ENCODE assay signal across 8 cellular contexts in genomic region chr3:112333386-112334334, GRCh38. TPM values are rescaled to one million over a fixed set of nuclear protein-coding genes. Genes with fewer than 3 reads are reported as not detected.
DNase-seq lines count a peak whose midpoint lies in the region; ATAC-seq and TF ChIP-seq lines count a peak whose summit lies in the region.

No MANE protein-coding gene starts in this region.

- H3K79me2 ChIP-seq in neural progenitor cell (ENCODE audit: low read depth), result peaks cover 64% of the 10 kb centered on the region

- 3% methylated on average over 5 of the region's 22 CpGs; no CpG with 5 or more reads in 1 of the 2 experiments for WGBS in IMR-90 (ENCODE audit: extremely low coverage in 2 of 2, insufficient read length in 1 of 2), 2 experiments

- H3K9ac ChIP-seq in IMR-90 (ENCODE audit: low read depth, low read length) (peak overlapping the region; percentile 73), neural progenitor cell (peak overlapping the region; percentile 75)

- peak overlapping the region; percentile 48 for H3K4me3 ChIP-seq in AG04449 (ENCODE audit: low read depth, low read length)
- peak overlapping the region; percentile 40 for H3K4me3 ChIP-seq in IMR-90 (ENCODE audit: insufficient read depth, low read depth, low read length)
- H3K4me3 ChIP-seq in neural progenitor cell, result peak overlapping the region; percentile 92

- H3K4me2 ChIP-seq in IMR-90 (ENCODE audit: low read depth, low read length), result peak overlapping the region; percentile 90
- H3K4me2 ChIP-seq in neural progenitor cell, result peak overlapping the region; percentile 99

- H3F3A ChIP-seq in neural progenitor cell (ENCODE audit: low read depth), result peaks cover 7% of the 10 kb centered on the region

- no peak overlapping the region for H2BK15ac ChIP-seq in IMR-90 (ENCODE audit: low read depth, low read length)

- H4K91ac ChIP-seq in IMR-90 (ENCODE audit: insufficient read depth, low read depth, low read length), result no peak overlapping the region; the same call in 1 of the 2 replicates

- TF ChIP-seq POLR2A in IMR-90 (IDR thresholded peaks at IDR 0.05; ENCODE audit: low read depth, low read length), result no peak

- no peak overlapping the region for H3K4ac ChIP-seq in IMR-90 (ENCODE audit: low read depth, low read length)

- no peak overlapping the region for H2AK9ac ChIP-seq in IMR-90 (replicated peaks; ENCODE audit: low read depth, low read length, poor library complexity)

- H3K9me3 ChIP-seq in IMR-90 (ENCODE audit: control insufficient read depth, insufficient read depth, low read length) (no peaks in the 10 kb centered on the region), neural progenitor cell (ENCODE audit: low read depth) (no peaks in the 10 kb centered on the region)

- peak overlapping the region; percentile 7 for H2BK120ac ChIP-seq in IMR-90 (ENCODE audit: low read depth, low read length)

- TF ChIP-seq CTCF in AG04449 (IDR thresholded peaks at IDR 0.05; ENCODE audit: insufficient read depth, low read length, missing control alignments) (no peak), IMR-90 (conservative IDR thresholded peaks at IDR 0.05; ENCODE audit: low read depth, low read length) (no peak; the same call in 1 of the 2 replicates), neural progenitor cell (IDR thresholded peaks at IDR 0.05) (no peak)

- H3K4me1 Mint-ChIP-seq in activated T-helper 2 cell treated with anti-CD3 and anti-CD28 coated beads, Interferon-gamma antibody, Interleukin-2, Interleukin-4, amounts not matched to agents 10 μg/mL and 5 μg/mL and 100 μg/mL, durations not matched to agents 14 hours and 24 hours and 36 hours (ENCODE audit: low read depth), result peaks cover 48% of the 10 kb centered on the region
- H3K4me1 Mint-ChIP-seq in neural progenitor cell, result peaks cover 36% of the 10 kb centered on the region

- TF ChIP-seq RAD21 in IMR-90 (IDR thresholded peaks at IDR 0.05; ENCODE audit: low read length), result no peak

- H2AFZ ChIP-seq in IMR-90 (replicated peaks; ENCODE audit: low read length, poor library complexity) (peak overlapping the region; percentile 81), neural progenitor cell (replicated peaks) (peak overlapping the region; percentile 91)

- H2BK20ac ChIP-seq in IMR-90 (ENCODE audit: low read depth, low read length), result no peak overlapping the region

- intact Hi-C loops in IMR-90 (cut with micrococcal nuclease), result loop anchor here (2.0 kb wide), 1 partner anchor 59 kb away; no protein-coding TSS in a partner anchor
- intact Hi-C loops in activated T-helper 2 cell treated with anti-CD3 and anti-CD28 coated beads, Interferon-gamma antibody, Interleukin-2, Interleukin-4, amounts not matched to agents 10 μg/mL and 5 μg/mL and 100 μg/mL, durations not matched to agents 14 hours and 24 hours and 36 hours (cut with micrococcal nuclease), result loop anchor here (2.0 kb wide), 1 partner anchor 49 kb away; no protein-coding TSS in a partner anchor

- no peak overlapping the region for H3K14ac ChIP-seq in IMR-90 (replicated peaks; ENCODE audit: low read depth, low read length)

- in situ Hi-C loops in IMR-90 (cut with MboI; ENCODE audit: low sequenced_read_pairs), result loop anchor here (5.0 kb wide), 1 partner anchor 189 kb away; no protein-coding TSS in a partner anchor
- in situ Hi-C loops in ACHN (cut with HindIII; ENCODE audit: low pct_ligation_motif_present, low pct_unique_long_range_greater_than_20kb, low sequenced_read_pairs), result no loop called here

- H3K23ac ChIP-seq in IMR-90 (ENCODE audit: low read depth, low read length), result no peak overlapping the region

- no TSS peak for BruUV-seq in IMR-90 (replicated peaks; lab: Mats Ljungman, UMichigan)

- H3K36me3 ChIP-seq in IMR-90 (ENCODE audit: control insufficient read depth, insufficient read depth, low read length), result no peaks in the 10 kb centered on the region
- H3K36me3 ChIP-seq in neural progenitor cell, result no peaks in the 10 kb centered on the region

- H3K9me1 ChIP-seq in IMR-90 (ENCODE audit: insufficient read depth, low read length), result no peaks in the 10 kb centered on the region

- H3K79me1 ChIP-seq in IMR-90 (ENCODE audit: low read depth in 1 of 2, low read length in 2 of 2), result no peaks in the 10 kb centered on the region

- H3K18ac ChIP-seq in IMR-90 (ENCODE audit: low read depth, low read length), result peak overlapping the region; percentile 14; the same call in 1 of the 2 replicates

- dilution Hi-C loops in IMR-90 (cut with HindIII; ENCODE audit: low sequenced_read_pairs, unreplicated experiment), result no loop called here

- no peaks in the 10 kb centered on the region for H3K27me3 Mint-ChIP-seq in activated T-helper 2 cell treated with anti-CD3 and anti-CD28 coated beads, Interferon-gamma antibody, Interleukin-2, Interleukin-4, amounts not matched to agents 10 μg/mL and 5 μg/mL and 100 μg/mL, durations not matched to agents 14 hours and 24 hours and 36 hours (ENCODE audit: low read depth)
- H3K27me3 Mint-ChIP-seq in neural progenitor cell (ENCODE audit: insufficient read depth, low read depth), result peaks cover 2% of the 10 kb centered on the region

- H3K27me3 ChIP-seq in IMR-90 (ENCODE audit: control insufficient read depth, insufficient read depth, low read length) (peaks cover 10% of the 10 kb centered on the region; the same call in 1 of the 2 replicates), neural progenitor cell (no peaks in the 10 kb centered on the region)

- no peaks in the 10 kb centered on the region for H3K4me1 ChIP-seq in IMR-90 (ENCODE audit: control insufficient read depth, insufficient read depth, low read length)
- peaks cover 25% of the 10 kb centered on the region for H3K4me1 ChIP-seq in neural progenitor cell

- POLR2A ChIA-PET in AG04449 (lab: Yijun Ruan, JAX) (no interaction called here), IMR-90 (lab: Charles Lee; ENCODE audit: unreplicated experiment) (no interaction called here)

- H3K27ac ChIP-seq in IMR-90 (ENCODE audit: insufficient read depth, low read length), result peak overlapping the region; percentile 15; the same call in 1 of the 2 replicates
- peak overlapping the region; percentile 88 for H3K27ac ChIP-seq in neural progenitor cell

- peak overlapping the region; percentile 14 to 39; a peak in 3 of 4 replicates for H4K8ac ChIP-seq in IMR-90 (ENCODE audit: low read depth in 2 of 2, low read length in 2 of 2)

- peaks cover 45% of the 10 kb centered on the region for H3K36me3 Mint-ChIP-seq in activated T-helper 2 cell treated with anti-CD3 and anti-CD28 coated beads, Interferon-gamma antibody, Interleukin-2, Interleukin-4, amounts not matched to agents 10 μg/mL and 5 μg/mL and 100 μg/mL, durations not matched to agents 14 hours and 24 hours and 36 hours (ENCODE audit: low read depth)
- peaks cover 22% of the 10 kb centered on the region for H3K36me3 Mint-ChIP-seq in neural progenitor cell

- no peak overlapping the region for H2BK5ac ChIP-seq in IMR-90 (ENCODE audit: low read depth, low read length, poor library complexity, severe bottlenecking)

- H4K20me1 ChIP-seq in IMR-90 (ENCODE audit: insufficient read depth, low read length) (no peaks in the 10 kb centered on the region), neural progenitor cell (ENCODE audit: low read depth) (peaks cover 20% of the 10 kb centered on the region)

- H3K9me3 Mint-ChIP-seq in activated T-helper 2 cell treated with anti-CD3 and anti-CD28 coated beads, Interferon-gamma antibody, Interleukin-2, Interleukin-4, amounts not matched to agents 10 μg/mL and 5 μg/mL and 100 μg/mL, durations not matched to agents 14 hours and 24 hours and 36 hours, result no peaks in the 10 kb centered on the region
- H3K9me3 Mint-ChIP-seq in neural progenitor cell, result peaks cover 2% of the 10 kb centered on the region

- ATAC-seq in GM19351 (IDR thresholded peaks at IDR 0.05; ENCODE audit: unreplicated experiment) (peak; percentile 48), IMR-90 (ENCODE audit: low read depth) (peak; percentile 71)

- peak overlapping the region; percentile 85 for H3K27ac Mint-ChIP-seq in activated T-helper 2 cell treated with anti-CD3 and anti-CD28 coated beads, Interferon-gamma antibody, Interleukin-2, Interleukin-4, amounts not matched to agents 10 μg/mL and 5 μg/mL and 100 μg/mL, durations not matched to agents 14 hours and 24 hours and 36 hours
- H3K27ac Mint-ChIP-seq in neural progenitor cell, result peak overlapping the region; percentile 96

- CTCF ChIA-PET in AG04449 (lab: Yijun Ruan, JAX) (interaction anchor here (0.8 to 2.2 kb wide), 12 partner anchors 10 to 198 kb away, joined by 3 to 7 read pairs (median 4); partner anchors contain the start of gene SLC9C1), IMR-90 (lab: Yijun Ruan, JAX) (interaction anchor here (1.2 to 1.4 kb wide), 2 partner anchors 9 to 103 kb away, joined by 3 to 4 read pairs; no protein-coding TSS in a partner anchor)

- DNase-seq in AG04449 (ENCODE audit: low read depth, low spot score), result no peak
- no peak for DNase-seq in IMR-90
- peak; percentile 26 for DNase-seq in activated T-helper 2 cell treated with anti-CD3 and anti-CD28 coated beads, Interferon-gamma antibody, Interleukin-2, Interleukin-4, amounts not matched to agents 10 μg/mL and 5 μg/mL and 100 μg/mL, durations not matched to agents 14 hours and 24 hours and 36 hours (ENCODE audit: low spot score)
- peak; percentile 15 for DNase-seq in glomerular visceral epithelial cell (ENCODE audit: extremely low spot score)
- DNase-seq in neural progenitor cell (ENCODE audit: low spot score), result peak; percentile 60
- no peak for DNase-seq in NCI-H446 treated with DMSO at 0.1 percent for 48 hours (lab: John Stamatoyannopoulos, UW)
- no peak for DNase-seq in ACHN

- H4K5ac ChIP-seq in IMR-90 (ENCODE audit: low read depth, low read length), result no peak overlapping the region; the same call in 1 of the 2 replicates

- H3K56ac ChIP-seq in IMR-90 (ENCODE audit: extremely low read depth, insufficient read depth, low read length), result 0 out of 2 replicates have a peak overlapping the region, but pooled peaks have one; percentile 22

- peak overlapping the region; percentile 90 for H3K4me3 Mint-ChIP-seq in activated T-helper 2 cell treated with anti-CD3 and anti-CD28 coated beads, Interferon-gamma antibody, Interleukin-2, Interleukin-4, amounts not matched to agents 10 μg/mL and 5 μg/mL and 100 μg/mL, durations not matched to agents 14 hours and 24 hours and 36 hours (ENCODE audit: low read depth)
- peak overlapping the region; percentile 93 for H3K4me3 Mint-ChIP-seq in neural progenitor cell

- no peak overlapping the region for H2AK5ac ChIP-seq in IMR-90 (ENCODE audit: low read depth, low read length)

RNA-seq across cellular contexts. Expression of gene CD200, which starts 0.7 kb away (rescaled TPM):
- total RNA-seq in IMR-90 (2012; rRNA removed) (0.83 and 1.1 TPM in 2 replicates), neural progenitor cell (ENCODE audit: low replicate concordance) (41.5 and 48.4 TPM in 2 replicates)
- polyA plus RNA-seq in IMR-90 (2012; rRNA removed), result 1.6 and 1.7 TPM in 2 replicates
- 0.57 and 0.62 TPM in 2 replicates for polyA plus RNA-seq in IMR-90 (2012; cell fraction: cytosol; rRNA removed)
- polyA plus RNA-seq in IMR-90 (2012; cell fraction: nucleus; rRNA removed; ENCODE audit: low replicate concordance), result 0.34 and 3.0 TPM in 2 replicates
- 60.3 and 63.3 TPM in 2 replicates for total RNA-seq in activated T-helper 2 cell treated with anti-CD3 and anti-CD28 coated beads, Interferon-gamma antibody, Interleukin-2, Interleukin-4, amounts not matched to agents 10 μg/mL and 5 μg/mL and 100 μg/mL, durations not matched to agents 14 hours and 24 hours and 36 hours

RNA-seq across cellular contexts. Expression of gene SLC9C1, which starts 39.6 kb away (rescaled TPM):
- not detected in 2 replicates for total RNA-seq in IMR-90 (2012; rRNA removed)
- not detected in 2 replicates for polyA plus RNA-seq in IMR-90 (2012; rRNA removed)
- not detected in 2 replicates for polyA plus RNA-seq in IMR-90 (2012; cell fraction: cytosol; rRNA removed)
- not detected in 2 replicates for polyA plus RNA-seq in IMR-90 (2012; cell fraction: nucleus; rRNA removed; ENCODE audit: low replicate concordance)
- total RNA-seq in activated T-helper 2 cell treated with anti-CD3 and anti-CD28 coated beads, Interferon-gamma antibody, Interleukin-2, Interleukin-4, amounts not matched to agents 10 μg/mL and 5 μg/mL and 100 μg/mL, durations not matched to agents 14 hours and 24 hours and 36 hours, result 0.37 TPM in 1 of 2 replicates, not detected in the other
- 0.31 and 1.3 TPM in 2 replicates for total RNA-seq in neural progenitor cell (ENCODE audit: low replicate concordance)

Comparison
In these comparisons a context has a peak if more than half of its experiments do, and no peak if none do; other contexts are left out.
1. DNase-seq: peak in activated T-helper 2 cell treated with anti-CD3 and anti-CD28 coated beads, Interferon-gamma antibody, Interleukin-2, Interleukin-4, amounts not matched to agents 10 μg/mL and 5 μg/mL and 100 μg/mL, durations not matched to agents 14 hours and 24 hours and 36 hours (single experiment), glomerular visceral epithelial cell (single experiment) and neural progenitor cell (single experiment); none in AG04449 (single experiment), IMR-90 (single experiment), NCI-H446 treated with DMSO at 0.1 percent for 48 hours (single experiment) and ACHN (single experiment).
2. H3K4me3 ChIP-seq: peak in every context shown above with its lines; median percentile 92 in neural progenitor cell; 48 in AG04449; 40 in IMR-90.
3. RNA of gene CD200, which starts 0.7 kb away (total RNA-seq): 60.3 to 63.3 TPM in activated T-helper 2 cell treated with anti-CD3 and anti-CD28 coated beads, Interferon-gamma antibody, Interleukin-2, Interleukin-4, amounts not matched to agents 10 μg/mL and 5 μg/mL and 100 μg/mL, durations not matched to agents 14 hours and 24 hours and 36 hours and 41.5 to 48.4 TPM in neural progenitor cell; 0.83 to 1.1 TPM in IMR-90; every median in the first group is over 10 times any median in the second.